In the genomic region with DNA sequence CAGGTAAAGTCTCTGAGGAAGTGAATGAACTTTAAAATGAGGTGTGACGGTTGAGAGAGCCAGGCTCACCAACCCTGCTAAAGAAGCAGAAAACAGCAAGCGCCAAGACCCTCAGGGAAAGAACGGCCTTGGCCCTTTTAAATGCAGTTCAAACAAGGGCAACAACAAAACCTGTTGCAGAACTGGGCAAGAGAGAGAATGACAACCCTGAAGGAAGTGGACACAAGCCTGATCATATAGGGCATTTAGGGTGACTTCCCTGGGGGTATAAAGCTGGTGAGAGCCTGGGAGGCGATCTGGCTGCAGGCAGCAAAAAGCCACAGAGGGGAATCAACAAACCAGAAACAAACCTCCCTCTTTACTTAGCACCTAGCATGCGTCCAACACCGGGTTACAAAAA, we compare ENCODE assay signal across 8 cellular contexts. TPM values are rescaled to one million over a fixed set of nuclear protein-coding genes. Genes with fewer than 3 reads are reported as not detected.
DNase-seq lines count a peak whose midpoint lies in the region; ATAC-seq and TF ChIP-seq lines count a peak whose summit lies in the region.

No MANE protein-coding gene starts in this region.

- H3K27ac Mint-ChIP-seq in endodermal cell = peak overlapping the region; percentile 97

- peak overlapping the region; percentile 89 for H2AFZ ChIP-seq in osteoblast (ENCODE audit: low read length)

- H3K9me3 Mint-ChIP-seq in endodermal cell = no peaks in the 10 kb centered on the region

- no peaks in the 10 kb centered on the region for H4K20me1 ChIP-seq in osteoblast (ENCODE audit: insufficient read depth, low read length)

- H3K4me3 ChIP-seq in NT2/D1 (ENCODE audit: insufficient read length, low read depth) (peak overlapping the region; percentile 98), endodermal cell (ENCODE audit: low read length) (peak overlapping the region; percentile 94), osteoblast (ENCODE audit: insufficient read depth, low read length) (peak overlapping the region; percentile 77)

- H3K4me1 ChIP-seq in NT2/D1 (ENCODE audit: insufficient read depth, insufficient read length) = peaks cover 4% of the 10 kb centered on the region
- no peaks in the 10 kb centered on the region for H3K4me1 ChIP-seq in endodermal cell (ENCODE audit: control insufficient read depth, insufficient read depth, low read length)
- H3K4me1 ChIP-seq in osteoblast (ENCODE audit: insufficient read depth, low read length) = peaks cover 34% of the 10 kb centered on the region

- TF ChIP-seq CTCF in endodermal cell (conservative IDR thresholded peaks at IDR 0.05) (no peak), osteoblast (IDR thresholded peaks at IDR 0.05; ENCODE audit: extremely low read depth, low read depth, low read length) (no peak)

- H3K27me3 Mint-ChIP-seq in endodermal cell (ENCODE audit: insufficient read depth) = no peaks in the 10 kb centered on the region

- H3K36me3 Mint-ChIP-seq in endodermal cell (ENCODE audit: low read depth) = no peaks in the 10 kb centered on the region

- 85 to 89% methylated on average over 6 of the region's 6 CpGs for WGBS in endodermal cell (ENCODE audit: insufficient coverage in 1 of 2, insufficient read length in 1 of 2), 2 experiments

- peaks cover 27% of the 10 kb centered on the region for H3K4me1 Mint-ChIP-seq in endodermal cell

- POLR2A ChIA-PET in HEK293T (lab: Yijun Ruan, JAX) = interaction anchor here (1.2 kb wide), 1 partner anchor 9 kb away, joined by 5 read pairs; no protein-coding TSS in a partner anchor

- DNase-seq in CD1c-positive myeloid dendritic cell (ENCODE audit: extremely low spot score) (peak; percentile 27), NT2/D1 (ENCODE audit: low read depth, low spot score) (no peak), endodermal cell (no peak), osteoblast (ENCODE audit: insufficient read length, low spot score, missing footprints) (peak; percentile 19), HEK293T (ENCODE audit: extremely low spot score) (no peak), RPMI8226 (no peak)

- ATAC-seq in HG03432 (IDR thresholded peaks at IDR 0.05; ENCODE audit: unreplicated experiment) (no peak), HG03196 (IDR thresholded peaks at IDR 0.05; ENCODE audit: unreplicated experiment) (no peak)

- peak overlapping the region; percentile 86 for H3K4me3 Mint-ChIP-seq in endodermal cell

- H3K36me3 ChIP-seq in NT2/D1 (ENCODE audit: insufficient read depth, insufficient read length, low read length) = no peaks in the 10 kb centered on the region
- H3K36me3 ChIP-seq in endodermal cell (ENCODE audit: control insufficient read depth, insufficient read depth, low read length) = no peaks in the 10 kb centered on the region
- no peaks in the 10 kb centered on the region for H3K36me3 ChIP-seq in osteoblast (ENCODE audit: insufficient read depth, low read length)

- peak overlapping the region; percentile 82 for H3K4me2 ChIP-seq in osteoblast (ENCODE audit: insufficient read depth, low read length)

- H3K79me2 ChIP-seq in osteoblast (ENCODE audit: insufficient read depth, low read length) = peaks cover 42% of the 10 kb centered on the region

- no peaks in the 10 kb centered on the region for H3K27me3 ChIP-seq in NT2/D1 (ENCODE audit: insufficient read depth, insufficient read length)
- H3K27me3 ChIP-seq in endodermal cell (ENCODE audit: control insufficient read depth, insufficient read depth, low read length, poor library complexity, severe bottlenecking) = no peaks in the 10 kb centered on the region
- H3K27me3 ChIP-seq in osteoblast (ENCODE audit: insufficient read depth, low read length) = no peaks in the 10 kb centered on the region

- H3K27ac ChIP-seq in endodermal cell (ENCODE audit: low read depth, low read length) = no peak overlapping the region
- H3K27ac ChIP-seq in osteoblast (ENCODE audit: low read depth, low read length) = peak overlapping the region; percentile 93

- H3K9ac ChIP-seq in NT2/D1 (ENCODE audit: insufficient read length, low read depth) = peak overlapping the region; percentile 88
- H3K9ac ChIP-seq in endodermal cell (ENCODE audit: extremely low read depth, low read length, poor library complexity, severe bottlenecking) = no peak overlapping the region

- H3K9me3 ChIP-seq in NT2/D1 (ENCODE audit: insufficient read depth, low read length) (no peaks in the 10 kb centered on the region), endodermal cell (ENCODE audit: control insufficient read depth, low read length) (no peaks in the 10 kb centered on the region), osteoblast (ENCODE audit: low read depth, low read length) (no peaks in the 10 kb centered on the region)

- CTCF ChIA-PET in HEK293T (lab: Yijun Ruan, JAX) = no interaction called here

TF ChIP-seq in HEK293T, 16 proteins besides CTCF, POLR2A, EP300 and RAD21:
- TF ChIP-seq CTBP1 (IDR thresholded peaks at IDR 0.05; ENCODE audit: borderline replicate concordance) (no peak), ELF4 (IDR thresholded peaks at IDR 0.05) (no peak), FOXA1 (IDR thresholded peaks at IDR 0.05) (no peak), NFRKB (IDR thresholded peaks at IDR 0.05) (no peak), SP1 (IDR thresholded peaks at IDR 0.05) (no peak), ZNF384 (IDR thresholded peaks at IDR 0.05) (no peak), HDGF (IDR thresholded peaks at IDR 0.05; ENCODE audit: borderline replicate concordance) (no peak), FOXK2 (IDR thresholded peaks at IDR 0.05) (no peak), BHLHE40 (IDR thresholded peaks at IDR 0.05; ENCODE audit: borderline replicate concordance) (no peak), ARNT (IDR thresholded peaks at IDR 0.05) (no peak), SUZ12 (IDR thresholded peaks at IDR 0.05) (no peak)
- TF ChIP-seq, protein P1, sequence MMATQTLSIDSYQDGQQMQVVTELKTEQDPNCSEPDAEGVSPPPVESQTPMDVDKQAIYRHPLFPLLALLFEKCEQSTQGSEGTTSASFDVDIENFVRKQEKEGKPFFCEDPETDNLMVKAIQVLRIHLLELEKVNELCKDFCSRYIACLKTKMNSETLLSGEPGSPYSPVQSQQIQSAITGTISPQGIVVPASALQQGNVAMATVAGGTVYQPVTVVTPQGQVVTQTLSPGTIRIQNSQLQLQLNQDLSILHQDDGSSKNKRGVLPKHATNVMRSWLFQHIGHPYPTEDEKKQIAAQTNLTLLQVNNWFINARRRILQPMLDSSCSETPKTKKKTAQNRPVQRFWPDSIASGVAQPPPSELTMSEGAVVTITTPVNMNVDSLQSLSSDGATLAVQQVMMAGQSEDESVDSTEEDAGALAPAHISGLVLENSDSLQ (IDR thresholded peaks at IDR 0.05) = no peak

RNA-seq across cellular contexts. Expression of a gene that starts 1.0 kb away (rescaled TPM):
- total RNA-seq in endodermal cell = 10 to 100 TPM in 1 of 2 donors, 1 to 10 TPM in 1; 8.4 to 14.7 TPM
- polyA plus RNA-seq in endodermal cell (2013, experiment 1 of 2) = 8.5 TPM
- polyA plus RNA-seq in endodermal cell (2013, experiment 2 of 2) = 8.0 TPM
- 21.4 and 31.2 TPM in 2 replicates for total RNA-seq in osteoblast

Comparison
In these comparisons a context has a peak if more than half of its experiments do, and no peak if none do; other contexts are left out.
1. DNase-seq: peak in CD1c-positive myeloid dendritic cell (single experiment) and osteoblast (single experiment); none in NT2/D1 (single experiment), endodermal cell (single experiment), HEK293T (single experiment) and RPMI8226 (single experiment).
2. Peak in every context shown above with its lines, with median percentiles within 50 percentile points of each other: H3K4me3 ChIP-seq.